ENCODE assay signal across 1 cellular context in genomic region chr22:19940536-19941364, GRCh38.
TF ChIP-seq lines count a peak whose summit lies in the region.

No MANE protein-coding gene starts in this region.

TF ChIP-seq in HEK293, 187 proteins besides CTCF, POLR2A, EP300 and RAD21 (continued from another document):
- TF ChIP-seq ZBTB11 (tag by site-specific recombination; conservative IDR thresholded peaks at IDR 0.05; ENCODE audit: low read depth) (no peak), ZNF146 (tag by site-specific recombination; IDR thresholded peaks at IDR 0.05) (no peak), ZNF16 (tag by site-specific recombination; IDR thresholded peaks at IDR 0.05; ENCODE audit: low read depth) (no peak), KLF10 (tag by site-specific recombination; IDR thresholded peaks at IDR 0.05) (no peak), ZEB2 (tag by site-specific recombination; IDR thresholded peaks at IDR 0.05) (no peak), SCRT1 (tag by site-specific recombination; IDR thresholded peaks at IDR 0.05; ENCODE audit: borderline replicate concordance) (0 out of 2 replicates have a peak, but pooled peaks have one; percentile 32), BCL6B (tag by site-specific recombination; IDR thresholded peaks at IDR 0.05) (no peak), ZBTB44 (tag by site-specific recombination; IDR thresholded peaks at IDR 0.05) (no peak), ZNF704 (tag by site-specific recombination; IDR thresholded peaks at IDR 0.05) (no peak), SCRT2 (tag by site-specific recombination; IDR thresholded peaks at IDR 0.05) (peak; percentile 57), ZNF121 (tag by site-specific recombination; IDR thresholded peaks at IDR 0.05) (no peak)
